Comparison of ENCODE assay signal across 15 cellular contexts in genomic region chr6:146582857-146583256, GRCh38. TPM values are rescaled to one million over a fixed set of nuclear protein-coding genes. Genes with fewer than 3 reads are reported as not detected.
DNase-seq lines count a peak whose midpoint lies in the region; ATAC-seq and TF ChIP-seq lines count a peak whose summit lies in the region.
"Had no signal": no experiment of that assay in that cellular context is flagged by ENCODE, and none has a peak within 500 bp of the region (broad histone marks: within the 10 kb centered on the region; RNA-seq: fewer than 3 reads in every experiment).

No MANE protein-coding gene starts in this region.

- no peak overlapping the region for H3K4me3 Mint-ChIP-seq in activated T-helper 17 cell treated with anti-CD3 and anti-CD28 coated beads, Interleukin-2, amount 50 U/mL, for 72 hours
- H3K4me3 Mint-ChIP-seq: endodermal cell, GM23338, naive B cell had no signal

- H3K36me3 ChIP-seq in adrenal gland (replicated peaks in 1 of 2) (no peaks in the 10 kb centered on the region), testis (ENCODE audit: low read depth, missing control alignments) (no peaks in the 10 kb centered on the region), vagina (no peaks in the 10 kb centered on the region)
- H3K36me3 ChIP-seq: thoracic aorta had no signal

- intact Hi-C loops in adrenal gland (cut with DNase I) (no loop called here), right cardiac atrium (cut with DNase I) (no loop called here), testis (cut with DNase I; ENCODE audit: low total_unique reads) (no loop called here), vagina (cut with DNase I) (no loop called here)

- no peak for ATAC-seq in right cardiac atrium
- ATAC-seq in activated T-helper 17 cell treated with anti-CD3 and anti-CD28 coated beads, Interleukin-2, amount 50 U/mL, for 72 hours (replicated peaks): no peak
- ATAC-seq: GM23338 had no signal

- 57 to 71% (median 64%) methylated on average over 4 to 5 of the region's 5 CpGs for WGBS in adrenal gland, 4 donors
- 62% methylated on average over 5 of the region's 5 CpGs for whole genome bisulfite sequencing in right cardiac atrium
- 80 to 81% methylated on average over 5 of the region's 5 CpGs for WGBS in testis, 2 donors

- TF ChIP-seq CTCF in adrenal gland (IDR thresholded peaks at IDR 0.05) (no peak), testis (IDR thresholded peaks at IDR 0.05) (no peak), vagina (IDR thresholded peaks at IDR 0.05) (no peak)

- H3K27ac ChIP-seq in adrenal gland (no peak overlapping the region), right cardiac atrium (ENCODE audit: low read length) (no peak overlapping the region), testis (no peak overlapping the region), vagina (no peak overlapping the region)
- H3K27ac ChIP-seq: thoracic aorta had no signal

- H3K27me3 ChIP-seq in adrenal gland: no peaks in the 10 kb centered on the region
- no peaks in the 10 kb centered on the region for H3K27me3 ChIP-seq in right cardiac atrium (ENCODE audit: control insufficient read depth, insufficient read depth)
- H3K27me3 ChIP-seq in testis: no peaks in the 10 kb centered on the region
- no peaks in the 10 kb centered on the region for H3K27me3 ChIP-seq in vagina

- TF ChIP-seq POLR2A in adrenal gland (IDR thresholded peaks at IDR 0.05): no peak
- no peak for TF ChIP-seq POLR2A in testis (IDR thresholded peaks at IDR 0.05)
- no peak for TF ChIP-seq POLR2A in vagina (IDR thresholded peaks at IDR 0.05)

- H3K9me3 Mint-ChIP-seq in activated T-helper 17 cell treated with anti-CD3 and anti-CD28 coated beads, Interleukin-2, amount 50 U/mL, for 72 hours: no peaks in the 10 kb centered on the region
- H3K9me3 Mint-ChIP-seq: endodermal cell, GM23338 had no signal

- no peak overlapping the region for H3K27ac Mint-ChIP-seq in activated T-helper 17 cell treated with anti-CD3 and anti-CD28 coated beads, Interleukin-2, amount 50 U/mL, for 72 hours
- H3K27ac Mint-ChIP-seq: endodermal cell, GM23338, naive B cell had no signal

- H3K4me1 Mint-ChIP-seq in activated T-helper 17 cell treated with anti-CD3 and anti-CD28 coated beads, Interleukin-2, amount 50 U/mL, for 72 hours: no peaks in the 10 kb centered on the region
- H3K4me1 Mint-ChIP-seq: GM23338, naive B cell had no signal

- DNase-seq in NCI-H1105 (lab: John Stamatoyannopoulos, UW): peak; percentile 11
- no peak for DNase-seq in NCI-H1105 treated with DMSO at 0.1 percent for 48 hours (lab: John Stamatoyannopoulos, UW)
- DNase-seq in adrenal gland: peak; percentile 31 to 69 (median 52)
- peak; percentile 37 to 68 (median 51) for DNase-seq in right cardiac atrium
- DNase-seq in testis: peak; percentile 48
- DNase-seq in vagina (ENCODE audit: extremely low spot score in 2 of 2): no peak
- no peak for DNase-seq in activated CD8-positive, alpha-beta memory T cell treated with anti-CD3 and anti-CD28 coated beads, Interleukin-2, amount 50 U/mL, for 48 hours
- DNase-seq: endodermal cell, naive B cell, NCI-H1092 treated with DMSO at 0.1 percent for 48 hours had no signal

- no peaks in the 10 kb centered on the region for H3K27me3 Mint-ChIP-seq in activated T-helper 17 cell treated with anti-CD3 and anti-CD28 coated beads, Interleukin-2, amount 50 U/mL, for 72 hours
- H3K27me3 Mint-ChIP-seq: naive B cell had no signal

- H3K36me3 Mint-ChIP-seq in activated T-helper 17 cell treated with anti-CD3 and anti-CD28 coated beads, Interleukin-2, amount 50 U/mL, for 72 hours (ENCODE audit: low read depth): no peaks in the 10 kb centered on the region
- H3K36me3 Mint-ChIP-seq: naive B cell had no signal

- H3K4me3 ChIP-seq in adrenal gland (no peak overlapping the region), right cardiac atrium (ENCODE audit: low read length) (no peak overlapping the region), testis (no peak overlapping the region), vagina (no peak overlapping the region)
- H3K4me3 ChIP-seq: GM23338, thoracic aorta had no signal

- no peaks in the 10 kb centered on the region for H3K4me1 ChIP-seq in adrenal gland (replicated peaks in 1 of 2)
- H3K4me1 ChIP-seq in right cardiac atrium (ENCODE audit: control insufficient read depth, insufficient read depth, low read length): no peaks in the 10 kb centered on the region
- no peaks in the 10 kb centered on the region for H3K4me1 ChIP-seq in testis
- H3K4me1 ChIP-seq in vagina: no peaks in the 10 kb centered on the region

- H3K9me3 ChIP-seq in adrenal gland (replicated peaks in 1 of 3): no peaks in the 10 kb centered on the region
- no peaks in the 10 kb centered on the region for H3K9me3 ChIP-seq in right cardiac atrium (ENCODE audit: control insufficient read depth, low read length)
- H3K9me3 ChIP-seq in testis: no peaks in the 10 kb centered on the region
- H3K9me3 ChIP-seq in vagina: no peaks in the 10 kb centered on the region
- H3K9me3 ChIP-seq: thoracic aorta had no signal

RNA-seq across cellular contexts. Expression of gene ADGB, which starts 15.9 kb away (rescaled TPM):
- total RNA-seq in adrenal gland (not detected), right cardiac atrium (not detected), testis (10 to 100 TPM; 23.8 to 28.8 TPM), vagina (not detected)
- polyA plus RNA-seq in adrenal gland (not detected), right cardiac atrium (not detected), testis (ENCODE audit: insufficient read depth, low read depth, low replicate concordance) (53.0 TPM)
- not detected for total RNA-seq in activated T-helper 17 cell treated with anti-CD3 and anti-CD28 coated beads, Interleukin-2, amount 50 U/mL, for 72 hours
- total RNA-seq: GM23338; skeletal muscle tissue; T-helper 1 cell treated with Interleukin-12 subunit alpha and Interleukin-12 subunit beta and Interleukin-4 antibody, amounts not matched to agents 30 ng/mL and 1 ng/mL, for 36 hours; thoracic aorta had no signal
- polyA plus RNA-seq: GM23338 had no signal

RNA-seq across cellular contexts. Expression of gene RAB32, which starts 39.2 kb away (rescaled TPM):
- 10 to 100 TPM; 11.9 to 31.7 (median 20.0) TPM for total RNA-seq in adrenal gland
- polyA plus RNA-seq in adrenal gland: 10 to 100 TPM in 2 of 3 donors, 1 to 10 TPM in 1; 7.2 to 16.2 (median 13.0) TPM
- 10 to 100 TPM in 3 of 4 donors, 1 to 10 TPM in 1; 8.4 to 17.4 (median 12.1) TPM for total RNA-seq in right cardiac atrium
- polyA plus RNA-seq in right cardiac atrium: 6.3 TPM
- total RNA-seq in testis: 10 to 100 TPM; 31.3 to 39.1 TPM
- polyA plus RNA-seq in testis (ENCODE audit: insufficient read depth, low read depth, low replicate concordance): 54.6 TPM
- total RNA-seq in vagina: 26.8 TPM
- total RNA-seq in activated T-helper 17 cell treated with anti-CD3 and anti-CD28 coated beads, Interleukin-2, amount 50 U/mL, for 72 hours: under 1 TPM in 1 of 2 donors, not detected in 1; 0.37 TPM

Comparison
In these comparisons a context has a peak if more than half of its experiments do, and no peak if none do; other contexts are left out.
1. DNase-seq: peak in NCI-H1105 (single experiment), adrenal gland (7 of 7), right cardiac atrium (3 of 3) and testis (single experiment); none in NCI-H1105 treated with DMSO at 0.1 percent for 48 hours (single experiment), vagina (0 of 2) and activated CD8-positive, alpha-beta memory T cell treated with anti-CD3 and anti-CD28 coated beads, Interleukin-2, amount 50 U/mL, for 48 hours (single experiment).
2. RNA of gene ADGB, which starts 15.9 kb away (total RNA-seq): 23.8 to 28.8 TPM in testis; not detected in activated T-helper 17 cell treated with anti-CD3 and anti-CD28 coated beads, Interleukin-2, amount 50 U/mL, for 72 hours, not detected in right cardiac atrium, not detected in adrenal gland and not detected in vagina (single experiment); every median in the first group is over 10 times any median in the second.
3. RNA of gene RAB32, which starts 39.2 kb away (total RNA-seq): 31.3 to 39.1 TPM in testis, 26.8 TPM in vagina (single experiment), 11.9 to 31.7 TPM in adrenal gland and 8.4 to 17.4 TPM in right cardiac atrium; 0.37 TPM in activated T-helper 17 cell treated with anti-CD3 and anti-CD28 coated beads, Interleukin-2, amount 50 U/mL, for 72 hours; every median in the first group is over 4 times any median in the second.